ENCODE assay signal across 20 cellular contexts in genomic region chr17:79574108-79574507, GRCh38. TPM values are rescaled to one million over a fixed set of nuclear protein-coding genes. Genes with fewer than 3 reads are reported as not detected.
A peak's percentile ranks its signal among the peaks of the same experiment; 100 is the strongest.
DNase-seq lines count a peak whose midpoint lies in the region; ATAC-seq, FAIRE-seq and TF ChIP-seq lines count a peak whose summit lies in the region.
"Had no signal": no experiment of that assay in that cellular context is flagged by ENCODE, and none has a peak within 500 bp of the region (broad histone marks: within the 10 kb centered on the region; RNA-seq: fewer than 3 reads in every experiment).

No MANE protein-coding gene starts in this region.

- no peak overlapping the region for H3K4me3 ChIP-seq in sigmoid colon
- H3K4me3 ChIP-seq: HAP-1, SJCRH30 had no signal

- peaks cover 0 to 29% (median 18%) of the 10 kb centered on the region in 4 donors for H3K4me1 ChIP-seq in sigmoid colon
- H3K4me1 ChIP-seq: HAP-1, SJCRH30 had no signal

- TF ChIP-seq POLR2A in sigmoid colon (IDR thresholded peaks at IDR 0.05) = no peak

- no peaks in the 10 kb centered on the region for H3K9me3 ChIP-seq in sigmoid colon
- H3K9me3 ChIP-seq: Caco-2, HAP-1 had no signal

- DNase-seq in EL = peak; percentile 28
- DNase-seq in RCC 7860 (ENCODE audit: low spot score) = peak; percentile 47
- DNase-seq in glomerular visceral epithelial cell (ENCODE audit: extremely low spot score) = peak; percentile 7
- DNase-seq in sigmoid colon = peak; percentile 15
- no peak for DNase-seq in NCI-H510A (lab: John Stamatoyannopoulos, UW)
- DNase-seq: AML-193, Caco-2, NCI-H1048, NCI-H1694 treated with DMSO at 0.1 percent for 48 hours, NCI-H2171, NCI-H446 treated with DMSO at 0.1 percent for 48 hours, NCI-H774, SJCRH30 had no signal

- ATAC-seq in HG03442 (IDR thresholded peaks at IDR 0.05; ENCODE audit: unreplicated experiment) (no peak), GM19351 (IDR thresholded peaks at IDR 0.05; ENCODE audit: unreplicated experiment) (no peak)
- ATAC-seq: Panc1 had no signal

- intact Hi-C loops in sigmoid colon (cut with DNase I) = no loop called here

- H3K27me3 ChIP-seq in sigmoid colon = no peaks in the 10 kb centered on the region

- 82 to 85% methylated on average over 7 of the region's 7 CpGs for WGBS in sigmoid colon, 2 donors

- no peak for TF ChIP-seq CTCF in sigmoid colon (IDR thresholded peaks at IDR 0.05)

- FAIRE-seq in RCC 7860 (lab: Jason Lieb, UNC) = no peak
- FAIRE-seq: G401.6, GM12891 had no signal

- H3K36me3 ChIP-seq in sigmoid colon = peaks cover 0 to 14% (median 5%) of the 10 kb centered on the region in 4 donors
- H3K36me3 ChIP-seq: HAP-1, SJCRH30 had no signal

- no peak overlapping the region for H3K27ac ChIP-seq in sigmoid colon
- H3K27ac ChIP-seq: SJCRH30 had no signal

- TF ChIP-seq EP300 in sigmoid colon (IDR thresholded peaks at IDR 0.05) = no peak

RNA-seq across cellular contexts. Expression of gene RBFOX3, which starts 36.7 kb away (rescaled TPM):
- 10 to 100 TPM; 30.1 to 82.9 (median 49.5) TPM for total RNA-seq in sigmoid colon
- 1 to 10 TPM in 2 of 3 donors, not detected in 1; 1.2 to 2.4 TPM for polyA plus RNA-seq in sigmoid colon
- total RNA-seq: HT-29 had no signal
